ENCODE assay signal across 7 cellular contexts in genomic region chr6:163212123-163212522, GRCh38.
"Had no signal": no experiment of that assay in that cellular context is flagged by ENCODE, and none has a peak within 500 bp of the region (broad histone marks: within the 10 kb centered on the region; RNA-seq: fewer than 3 reads in every experiment).

No MANE protein-coding gene starts in this region.

- DNase-seq: IMR-90, KBM-7, KG1 had no signal

- H3K27ac ChIP-seq: HL-60, KMS-11 had no signal

- H3K4me3 ChIP-seq: K562 had no signal

- FAIRE-seq: HTR-8/SVneo, K562 had no signal

- ATAC-seq: K562 had no signal

- H3K9ac ChIP-seq: KMS-11 had no signal

- H3K4me2 ChIP-seq: KMS-11 had no signal
